Comparison of ENCODE assay signal across 18 cellular contexts in the genomic region with DNA sequence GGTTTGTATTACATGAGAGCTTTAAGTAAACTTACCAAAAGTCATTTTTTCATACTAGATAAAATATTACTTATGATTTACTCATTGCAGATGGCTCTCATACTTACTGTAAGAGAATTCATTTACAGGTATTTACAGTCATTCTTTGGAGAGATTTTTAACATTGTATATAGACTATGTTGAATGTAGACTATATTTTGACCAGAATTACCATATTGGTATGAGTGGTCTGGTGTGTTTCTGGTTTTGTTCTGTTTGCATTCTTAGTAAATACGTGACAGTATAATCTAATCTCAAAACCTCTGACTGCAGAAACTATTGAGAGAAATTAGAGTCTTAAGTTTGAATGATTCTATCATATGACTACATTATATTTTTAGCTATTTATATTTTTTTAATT.
DNase-seq lines count a peak whose midpoint lies in the region; ATAC-seq, FAIRE-seq and TF ChIP-seq lines count a peak whose summit lies in the region.
"Had no signal": no experiment of that assay in that cellular context is flagged by ENCODE, and none has a peak within 500 bp of the region (broad histone marks: within the 10 kb centered on the region; RNA-seq: fewer than 3 reads in every experiment).

No MANE protein-coding gene starts in this region.

- H3K36me3 ChIP-seq in SK-N-MC (ENCODE audit: insufficient read depth, low read length) (peaks cover 17% of the 10 kb centered on the region), pancreas (no peaks in the 10 kb centered on the region)

- H3K27me3 ChIP-seq in pancreas, result no peaks in the 10 kb centered on the region
- H3K27me3 ChIP-seq: BLaER1 had no signal

- 34 to 43% methylated on average over 1 of the region's 1 CpG for WGBS in pancreas, 2 donors

- H3K9me3 Mint-ChIP-seq in activated CD4-positive, alpha-beta T cell treated with anti-CD3 and anti-CD28 coated beads for 36 hours (ENCODE audit: low read depth), result no peaks in the 10 kb centered on the region
- H3K9me3 Mint-ChIP-seq: CD14-positive monocyte; CD4-positive, alpha-beta memory T cell; GM23338 had no signal

- intact Hi-C loops in activated CD4-positive, alpha-beta T cell treated with anti-CD3 and anti-CD28 coated beads for 36 hours (cut with DNase I, micrococcal nuclease), result loop anchor here in 1 of 2 experiments (2.0 kb wide), 1 partner anchor 91 kb away; a partner anchor contains a TSS
- intact Hi-C loops in pancreas (cut with DNase I), result no loop called here

- H3K27ac ChIP-seq in SK-N-MC (0 out of 2 replicates have a peak overlapping the region, but pooled peaks have one; percentile 38), pancreas (no peak overlapping the region)
- H3K27ac ChIP-seq: BLaER1 had no signal

- H3K4me3 ChIP-seq in SK-N-MC, result no peak overlapping the region
- no peak overlapping the region for H3K4me3 ChIP-seq in pancreas
- H3K4me3 ChIP-seq: BLaER1, GM23338 had no signal

- H3K36me3 Mint-ChIP-seq in activated CD4-positive, alpha-beta T cell treated with anti-CD3 and anti-CD28 coated beads for 36 hours (ENCODE audit: low read depth), result peaks cover 25% of the 10 kb centered on the region

- POLR2A ChIA-PET in activated CD4-positive, alpha-beta T cell treated with anti-CD3 and anti-CD28 coated beads for 36 hours (lab: Charles Lee), result interaction anchor here (0.6 kb wide), 1 partner anchor 443 kb away, joined by 10 read pairs; no protein-coding TSS in a partner anchor

- CTCF ChIA-PET in activated CD4-positive, alpha-beta T cell treated with anti-CD3 and anti-CD28 coated beads for 36 hours (lab: Charles Lee), result no interaction called here

- no peak for DNase-seq in activated CD4-positive, alpha-beta T cell treated with anti-CD3 and anti-CD28 coated beads for 36 hours
- no peak for DNase-seq in activated CD4-positive, alpha-beta T cell treated with anti-CD3 and anti-CD28 coated beads for 4 hours
- DNase-seq in SK-N-MC (ENCODE audit: low read depth, low spot score) (no peak), pancreas (no peak), GOT3 (lab: John Stamatoyannopoulos, UW) (no peak)
- no peak for DNase-seq in NK-92 treated with Interleukin-12 subunit alpha and Interleukin-12 subunit beta, amount 100 ng/mL, for 24 hours (lab: John Stamatoyannopoulos, UW)
- DNase-seq: 8988T; CD4-positive, alpha-beta memory T cell; DMS153; DMS79 treated with DMSO at 0.1 percent for 48 hours; GF-D8; H7 had no signal

- H3K4me1 ChIP-seq in pancreas, result peaks cover 0 to 14% (median 6%) of the 10 kb centered on the region in 3 donors
- H3K4me1 ChIP-seq: BLaER1 had no signal

- peaks cover 19% of the 10 kb centered on the region for H3K4me1 Mint-ChIP-seq in activated CD4-positive, alpha-beta T cell treated with anti-CD3 and anti-CD28 coated beads for 36 hours
- H3K4me1 Mint-ChIP-seq: CD14-positive monocyte had no signal

- peak; percentile 47 for FAIRE-seq in pancreas (lab: Jason Lieb, UNC)

- no peak for TF ChIP-seq CTCF in pancreas (IDR thresholded peaks at IDR 0.05)

- no peak overlapping the region for H3K27ac Mint-ChIP-seq in activated CD4-positive, alpha-beta T cell treated with anti-CD3 and anti-CD28 coated beads for 36 hours
- H3K27ac Mint-ChIP-seq: GM23338 had no signal

- ATAC-seq in activated CD4-positive, alpha-beta T cell treated with anti-CD3 and anti-CD28 coated beads for 36 hours, result peak; percentile 64
- ATAC-seq in GM18868 (IDR thresholded peaks at IDR 0.05; ENCODE audit: unreplicated experiment) (peak; percentile 70), pancreas (no peak), HG02870 (IDR thresholded peaks at IDR 0.05; ENCODE audit: unreplicated experiment) (no peak)
- ATAC-seq: GM23338, HCT116 had no signal

- H3K4me3 Mint-ChIP-seq in activated CD4-positive, alpha-beta T cell treated with anti-CD3 and anti-CD28 coated beads for 36 hours, result no peak overlapping the region
- H3K4me3 Mint-ChIP-seq: CD14-positive monocyte; CD4-positive, alpha-beta memory T cell; GM23338 had no signal

- H3K27me3 Mint-ChIP-seq in activated CD4-positive, alpha-beta T cell treated with anti-CD3 and anti-CD28 coated beads for 36 hours, result no peaks in the 10 kb centered on the region
- H3K27me3 Mint-ChIP-seq: CD4-positive, alpha-beta memory T cell had no signal

- H3K9me3 ChIP-seq in SK-N-MC (ENCODE audit: low read depth, low read length), result no peaks in the 10 kb centered on the region
- H3K9me3 ChIP-seq in pancreas, result no peaks in the 10 kb centered on the region
- H3K9me3 ChIP-seq: BLaER1 had no signal

- H3K9ac ChIP-seq in SK-N-MC (ENCODE audit: insufficient read length), result no peak overlapping the region
- H3K9ac ChIP-seq: BLaER1 had no signal

Comparison
In these comparisons a context has a peak if more than half of its experiments do, and no peak if none do; other contexts are left out.
1. ATAC-seq: peak in activated CD4-positive, alpha-beta T cell treated with anti-CD3 and anti-CD28 coated beads for 36 hours (single experiment) and GM18868 (single experiment); none in pancreas (0 of 4) and HG02870 (single experiment).